ENCODE assay signal across 23 cellular contexts in the genomic region with DNA sequence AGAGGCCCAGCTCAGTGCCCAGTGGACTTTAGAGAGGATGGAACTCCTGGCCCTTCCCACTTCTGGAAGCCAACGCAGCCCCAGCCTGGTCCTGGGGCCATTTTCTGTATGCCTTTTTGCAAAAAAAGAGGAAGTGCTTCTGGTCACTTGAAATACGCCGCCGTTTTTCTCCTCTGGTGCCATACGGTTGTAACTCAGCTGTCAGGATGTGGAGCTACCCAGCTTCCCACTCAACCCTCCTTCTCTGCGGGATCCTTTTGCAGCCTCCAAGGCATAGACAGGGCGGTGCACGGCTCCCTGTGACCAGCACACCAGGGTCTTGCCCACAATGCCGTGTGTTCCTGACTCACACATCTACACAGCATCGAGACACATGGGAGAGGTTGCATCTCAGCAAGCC.
A peak's percentile ranks its signal among the peaks of the same experiment; 100 is the strongest.
DNase-seq lines count a peak whose midpoint lies in the region; ATAC-seq, FAIRE-seq and TF ChIP-seq lines count a peak whose summit lies in the region.
"Had no signal": no experiment of that assay in that cellular context is flagged by ENCODE, and none has a peak within 500 bp of the region (broad histone marks: within the 10 kb centered on the region; RNA-seq: fewer than 3 reads in every experiment).

No MANE protein-coding gene starts in this region.

- POLR2A ChIA-PET in GM12878 (lab: Charles Lee) = no interaction called here

- no peak overlapping the region for H3K4me3 ChIP-seq in NB4 (ENCODE audit: low read depth, low read length)
- no peak overlapping the region for H3K4me3 ChIP-seq in GM12878
- H3K4me3 ChIP-seq: GM23248 had no signal

- no peaks in the 10 kb centered on the region for H4K20me1 ChIP-seq in GM12878 (ENCODE audit: control insufficient read depth, insufficient read depth)

- H3K79me2 ChIP-seq in GM12878 (ENCODE audit: control insufficient read depth, insufficient read depth, low read length) = no peaks in the 10 kb centered on the region

- H3K4me1 ChIP-seq in GM12878 (ENCODE audit: control insufficient read depth, insufficient read depth, low read length) = no peaks in the 10 kb centered on the region
- H3K4me1 ChIP-seq: BE2C had no signal

- H2AFZ ChIP-seq in GM12878 (ENCODE audit: control insufficient read depth, low read depth, low read length) = no peak overlapping the region
- H2AFZ ChIP-seq: GM23248 had no signal

- in situ Hi-C loops in GM12878 (cut with MboI) = no loop called here

- CTCF ChIA-PET in GM12878 (lab: Yijun Ruan, JAX) = no interaction called here

- no peak overlapping the region for H3K27ac ChIP-seq in GM12878 (ENCODE audit: control insufficient read depth, insufficient read depth)
- H3K27ac ChIP-seq: GM23248 had no signal

- DNase-seq in GM12891 (ENCODE audit: insufficient read length, low spot score) (no peak), NB4 (ENCODE audit: low read depth) (peak; percentile 55), GM12878 (ENCODE audit: low read depth, low spot score) (no peak), mesenteric fat pad (ENCODE audit: low spot score) (peak; percentile 57), dermis blood vessel endothelial cell (no peak)
- no peak for DNase-seq in activated CD8-positive, alpha-beta memory T cell treated with anti-CD3 and anti-CD28 coated beads, Interleukin-2, amount 50 U/mL, for 48 hours
- DNase-seq: ACHN; BE2C; C1 segment of cervical spinal cord; CD4-positive, CD25-positive, alpha-beta regulatory T cell; CD8-positive, alpha-beta memory T cell; COR-L47; DMS 273 treated with DMSO at 0.1 percent for 48 hours; DMS53; DND-41; EL; GM23248; HCEC 1CT had no signal

- no peak overlapping the region for H3K4me2 ChIP-seq in GM12878 (ENCODE audit: control insufficient read depth, insufficient read depth)

- TF ChIP-seq EP300 in GM12878 (IDR thresholded peaks at IDR 0.05; ENCODE audit: borderline replicate concordance in 1 of 2, control insufficient read depth in 1 of 2, low read depth in 2 of 2, low read length in 2 of 2) = no peak

- FAIRE-seq in GM12891 (lab: Jason Lieb, UNC) (no peak), GM12878 (lab: Jason Lieb, UNC) (no peak)
- FAIRE-seq: GM12892, GM18507, H54, HTR-8/SVneo had no signal

- no TSS peak for BruUV-seq in GM12878 (replicated peaks; lab: Mats Ljungman, UMichigan)

- SMC1A ChIA-PET in GM12878 (lab: Charles Lee; ENCODE audit: uncharacterized antibody, unreplicated experiment) = no interaction called here

- ATAC-seq in GM12878 (no peak), HG03354 (IDR thresholded peaks at IDR 0.05; ENCODE audit: poor library complexity, severe bottlenecking, unreplicated experiment) (no peak)

- H3K9me3 ChIP-seq in GM12878 (replicated peaks; ENCODE audit: control insufficient read depth, insufficient read depth, low read length) = no peaks in the 10 kb centered on the region
- H3K9me3 ChIP-seq: BE2C had no signal

- intact Hi-C loops in GM12878 (cut with micrococcal nuclease; ENCODE audit: unreplicated experiment) = no loop called here

- RAD21 ChIA-PET in GM12878 (lab: Charles Lee; ENCODE audit: unreplicated experiment) = no interaction called here

- H3K9ac ChIP-seq in GM12878 (ENCODE audit: control insufficient read depth, insufficient read depth, low read length) = no peak overlapping the region
- H3K9ac ChIP-seq: GM23248 had no signal

- TF ChIP-seq CTCF in NB4 (IDR thresholded peaks at IDR 0.05; ENCODE audit: low read depth, low read length) (no peak), GM12878 (IDR thresholded peaks at IDR 0.05 in 2 of 3, conservative IDR thresholded peaks at IDR 0.05 in 1 of 3; ENCODE audit: control insufficient read depth in 2 of 3, extremely low read depth in 1 of 3, insufficient read depth in 1 of 3, low read depth in 3 of 3, low read length in 3 of 3) (no peak)

- TF ChIP-seq RAD21 in GM12878 (IDR thresholded peaks at IDR 0.05; ENCODE audit: insufficient read depth, low read depth, low read length) = no peak

- no peaks in the 10 kb centered on the region for H3K27me3 ChIP-seq in GM12878 (replicated peaks in 1 of 2; ENCODE audit: control insufficient read depth in 2 of 2, insufficient read depth in 2 of 2, low read length in 1 of 2)
- H3K27me3 ChIP-seq: BE2C had no signal

- H3K36me3 ChIP-seq in GM12878 (ENCODE audit: control insufficient read depth in 2 of 2, insufficient read depth in 2 of 2, low read length in 1 of 2) = no peaks in the 10 kb centered on the region
- H3K36me3 ChIP-seq: BE2C had no signal

- 11% methylated on average over 10 of the region's 10 CpGs for WGBS in GM12878 (ENCODE audit: insufficient coverage, insufficient replicate concordance, low lambda C conversion rate, missing lambda C conversion rate)

- TF ChIP-seq POLR2A in GM12891 (IDR thresholded peaks at IDR 0.05; ENCODE audit: low read depth, low read length) = no peak
- TF ChIP-seq POLR2A in NB4 (IDR thresholded peaks at IDR 0.05; ENCODE audit: extremely low read depth, insufficient read length) = no peak
- TF ChIP-seq POLR2A in GM12878 (IDR thresholded peaks at IDR 0.05; ENCODE audit: low read depth, low read length) = no peak

TF ChIP-seq in GM12891, 5 proteins besides CTCF, POLR2A, EP300 and RAD21:
- TF ChIP-seq PAX5 (IDR thresholded peaks at IDR 0.05; ENCODE audit: insufficient read depth, low read length, severe bottlenecking) (no peak), SPI1 (IDR thresholded peaks at IDR 0.05; ENCODE audit: low read depth, low read length) (peak; percentile 84)
TF ChIP-seq in GM12891: peak in this region for 1.

TF ChIP-seq in GM12878, 131 proteins besides CTCF, POLR2A, EP300 and RAD21:
- TF ChIP-seq IRF4 (IDR thresholded peaks at IDR 0.05; ENCODE audit: low read depth, low read length) = no peak
- TF ChIP-seq, protein P1, sequence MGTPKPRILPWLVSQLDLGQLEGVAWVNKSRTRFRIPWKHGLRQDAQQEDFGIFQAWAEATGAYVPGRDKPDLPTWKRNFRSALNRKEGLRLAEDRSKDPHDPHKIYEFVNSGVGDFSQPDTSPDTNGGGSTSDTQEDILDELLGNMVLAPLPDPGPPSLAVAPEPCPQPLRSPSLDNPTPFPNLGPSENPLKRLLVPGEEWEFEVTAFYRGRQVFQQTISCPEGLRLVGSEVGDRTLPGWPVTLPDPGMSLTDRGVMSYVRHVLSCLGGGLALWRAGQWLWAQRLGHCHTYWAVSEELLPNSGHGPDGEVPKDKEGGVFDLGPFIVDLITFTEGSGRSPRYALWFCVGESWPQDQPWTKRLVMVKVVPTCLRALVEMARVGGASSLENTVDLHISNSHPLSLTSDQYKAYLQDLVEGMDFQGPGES (IDR thresholded peaks at IDR 0.05) = no peak
- TF ChIP-seq SPI1 (IDR thresholded peaks at IDR 0.05; ENCODE audit: borderline replicate concordance, insufficient read depth, low read depth, low read length) = peak; percentile 62
TF ChIP-seq in GM12878: peak in this region for 1.

Comparison
In these comparisons a context has a peak if more than half of its experiments do, and no peak if none do; other contexts are left out.
1. DNase-seq: peak in NB4 (single experiment) and mesenteric fat pad (single experiment); none in GM12891 (single experiment), GM12878 (single experiment), dermis blood vessel endothelial cell (single experiment) and activated CD8-positive, alpha-beta memory T cell treated with anti-CD3 and anti-CD28 coated beads, Interleukin-2, amount 50 U/mL, for 48 hours (single experiment).